8 cellular contexts compared by ENCODE assay signal in genomic region chr20:38032585-38033329, GRCh38. TPM values are rescaled to one million over a fixed set of nuclear protein-coding genes. Genes with fewer than 3 reads are reported as not detected.
DNase-seq lines count a peak whose midpoint lies in the region; ATAC-seq lines count a peak whose summit lies in the region.

No MANE protein-coding gene starts in this region.

- H3K27me3 Mint-ChIP-seq in activated naive CD8-positive, alpha-beta T cell, result no peaks in the 10 kb centered on the region

- peak overlapping the region; percentile 99 for H3K4me3 Mint-ChIP-seq in activated naive CD8-positive, alpha-beta T cell

- H3K36me3 ChIP-seq in iPS-15b (ENCODE audit: control insufficient read depth, insufficient read depth, low read length), result no peaks in the 10 kb centered on the region

- H3K4me1 Mint-ChIP-seq in activated naive CD8-positive, alpha-beta T cell (ENCODE audit: low read depth), result peaks cover 84% of the 10 kb centered on the region

- peak; percentile 44 for ATAC-seq in GM21619 (IDR thresholded peaks at IDR 0.05; ENCODE audit: unreplicated experiment)

- peak overlapping the region; percentile 98 for H3K4me3 ChIP-seq in Jurkat, Clone E6-1 (ENCODE audit: low read length)
- H3K4me3 ChIP-seq in iPS-15b (ENCODE audit: low read depth, low read length), result peak overlapping the region; percentile 66

- no peaks in the 10 kb centered on the region for H3K9me3 ChIP-seq in iPS-15b (ENCODE audit: control insufficient read depth, insufficient read depth, low read length)

- peaks cover 10% of the 10 kb centered on the region for H3K4me1 ChIP-seq in iPS-15b (ENCODE audit: control insufficient read depth, insufficient read depth, low read length)

- H3K27me3 ChIP-seq in iPS-15b (ENCODE audit: control insufficient read depth, insufficient read depth, low read length), result no peaks in the 10 kb centered on the region

- peak overlapping the region; percentile 95 for H3K27ac Mint-ChIP-seq in activated naive CD8-positive, alpha-beta T cell

- H3K36me3 Mint-ChIP-seq in activated naive CD8-positive, alpha-beta T cell, result peaks cover 16% of the 10 kb centered on the region

- H3K9me3 Mint-ChIP-seq in activated naive CD8-positive, alpha-beta T cell (ENCODE audit: low read depth), result no peaks in the 10 kb centered on the region

- DNase-seq in NCI-H2029 (lab: John Stamatoyannopoulos, UW) (peak; percentile 72), NCI-H2029 treated with DMSO at 0.1 percent for 48 hours (lab: John Stamatoyannopoulos, UW) (no peak), GM03348 (ENCODE audit: low spot score) (no peak)
- DNase-seq in Jurkat, Clone E6-1 (ENCODE audit: low read depth, low spot score), result peak; percentile 14
- DNase-seq in stimulated activated CD4-positive, alpha-beta T cell treated with anti-CD3 and anti-CD28 coated beads, Interleukin-4, amount 100 ng/mL, for 48 hours (ENCODE audit: low read depth in 2 of 2), result peak; percentile 44 to 54

- H3K9ac ChIP-seq in iPS-15b (ENCODE audit: low read depth, low read length), result peak overlapping the region; percentile 96

RNA-seq across cellular contexts. Expression of gene TTI1, which starts 0.5 kb away (rescaled TPM):
- 37.3 TPM for polyA plus RNA-seq in Jurkat, Clone E6-1 (2012; ENCODE audit: insufficient read depth, insufficient read length)

RNA-seq across cellular contexts. Expression of gene RPRD1B, which starts 0.8 kb away (rescaled TPM):
- 24.9 TPM for polyA plus RNA-seq in Jurkat, Clone E6-1 (2012; ENCODE audit: insufficient read depth, insufficient read length)

Comparison
In these comparisons a context has a peak if more than half of its experiments do, and no peak if none do; other contexts are left out.
1. DNase-seq: peak in NCI-H2029 (single experiment), Jurkat, Clone E6-1 (single experiment) and stimulated activated CD4-positive, alpha-beta T cell treated with anti-CD3 and anti-CD28 coated beads, Interleukin-4, amount 100 ng/mL, for 48 hours (2 of 2); none in NCI-H2029 treated with DMSO at 0.1 percent for 48 hours (single experiment) and GM03348 (single experiment).